ENCODE assay signal across 8 cellular contexts in the genomic region with DNA sequence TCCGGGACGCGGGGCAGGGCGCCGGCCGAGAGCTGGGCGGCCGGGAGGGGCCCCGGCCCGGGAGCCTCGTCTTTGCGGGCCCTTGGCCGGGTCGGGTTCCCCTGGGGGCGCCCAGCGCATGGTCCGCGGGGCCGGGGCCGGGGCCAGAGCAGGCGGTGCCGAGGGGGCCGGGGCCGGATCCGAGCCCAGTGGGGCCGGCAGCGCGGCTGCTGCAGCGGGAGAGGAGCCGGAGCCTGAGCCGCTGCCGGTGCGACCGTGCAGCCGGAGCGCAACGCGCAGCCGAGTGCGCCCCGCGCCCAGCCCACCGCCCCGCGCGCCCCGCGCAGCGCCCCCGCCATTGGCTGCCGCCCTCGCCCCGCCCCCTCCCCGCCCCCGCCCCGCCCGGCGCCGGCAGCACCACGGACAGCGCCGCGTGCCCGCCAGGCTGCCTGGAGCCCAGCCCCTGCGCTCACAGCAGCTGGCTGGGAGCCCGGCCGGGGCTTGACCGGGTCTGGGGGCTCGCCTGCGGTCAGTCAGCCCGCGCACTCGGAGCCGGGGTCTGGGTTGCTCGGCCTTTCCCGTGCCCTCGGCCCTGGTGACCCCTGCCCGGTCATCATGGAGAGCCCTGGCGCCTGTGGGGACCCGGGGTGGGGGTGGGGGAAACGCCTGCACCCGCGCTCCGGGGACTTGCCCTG. TPM values are rescaled to one million over a fixed set of nuclear protein-coding genes. Genes with fewer than 3 reads are reported as not detected.
DNase-seq lines count a peak whose midpoint lies in the region; ATAC-seq and TF ChIP-seq lines count a peak whose summit lies in the region.

A gene (minus strand): TSS at position 287 of the 674 bp plus-strand sequence. CDS start 308 bp downstream, outside the sequence.

- H3K27ac ChIP-seq in AG04450 (ENCODE audit: low read depth, low read length), result no peak within 1 kb of the TSS
- H3K27ac ChIP-seq in angular gyrus (ENCODE audit: low read depth, low read length), result peak within 1 kb of the TSS; percentile 76

- H3K9me3 ChIP-seq in AG04450 (ENCODE audit: control insufficient read depth, insufficient read depth, low read length) (no peaks in the 10 kb centered on the region; the same call in 1 of the 2 replicates), iPS-18c (ENCODE audit: control insufficient read depth, insufficient read depth, low read length) (no peaks in the 10 kb centered on the region)

- POLR2A ChIA-PET in AG04450 (lab: Yijun Ruan, JAX), result no interaction called here

- TF ChIP-seq CTCF in AG04450 (IDR thresholded peaks at IDR 0.05; ENCODE audit: low read depth, low read length) (no peak), GM20000 (IDR thresholded peaks at IDR 0.05; ENCODE audit: extremely low read depth, missing control alignments) (no peak)

- H3K4me3 ChIP-seq in AG04450 (ENCODE audit: low read depth, low read length) (peak within 1 kb of the TSS; percentile 17; the same call in 1 of the 2 replicates), iPS-18c (ENCODE audit: insufficient read depth, low read depth, low read length) (peak within 1 kb of the TSS; percentile 56)

- CTCF ChIA-PET in AG04450 (lab: Charles Lee), result no interaction called here

- H3K27me3 ChIP-seq in AG04450 (ENCODE audit: control insufficient read depth, insufficient read depth, low read length), result peaks cover 71% of the 10 kb centered on the region

- no peak for ATAC-seq in HG02571 (IDR thresholded peaks at IDR 0.05; ENCODE audit: unreplicated experiment)

- DNase-seq in AG04450 (ENCODE audit: low read depth, low spot score) (no peak), GM20000 (ENCODE audit: low spot score) (peak; percentile 91), RPMI7951 (ENCODE audit: low read depth) (peak; percentile 26), NK-92 (lab: John Stamatoyannopoulos, UW; ENCODE audit: unreplicated experiment) (no peak)
- DNase-seq in stimulated activated CD8-positive, alpha-beta memory T cell treated with anti-CD3 and anti-CD28 coated beads, Interleukin-12 subunit alpha, Interleukin-12 subunit beta, amount 100 ng/mL, for 4 hours (ENCODE audit: low read depth), result peak; percentile 12

RNA-seq across cellular contexts. Expression of the gene that starts here (rescaled TPM):
- not detected in 2 replicates for polyA plus RNA-seq in AG04450 (2011; rRNA removed)
- polyA minus RNA-seq in AG04450 (2011; rRNA and poly(A)+ RNA removed), result not detected in 2 replicates
- not detected in 2 replicates for total RNA-seq in RPMI7951 (2014; rRNA removed; shearing (Covaris generic))

Comparison
In these comparisons a context has a peak if more than half of its experiments do, and no peak if none do; other contexts are left out.
1. Peak in DNase-seq in RPMI7951; RNA of the gene not detected or under 1 TPM.
2. DNase-seq: peak in GM20000 (single experiment) and stimulated activated CD8-positive, alpha-beta memory T cell treated with anti-CD3 and anti-CD28 coated beads, Interleukin-12 subunit alpha, Interleukin-12 subunit beta, amount 100 ng/mL, for 4 hours (single experiment); none in AG04450 (single experiment) and NK-92 (single experiment).